In genomic region chr15:40762919-40763800, GRCh38 we compare ENCODE assay signal across 1 cellular context.
TF ChIP-seq lines count a peak whose summit lies in the region.

No MANE protein-coding gene starts in this region.

TF ChIP-seq in GM23338, 12 proteins besides CTCF, POLR2A, EP300 and RAD21 (continued from another document):
- TF ChIP-seq REST (IDR thresholded peaks at IDR 0.05; ENCODE audit: unreplicated experiment), result no peak
- no peak for TF ChIP-seq ZNF114 (CRISPR knock-in tag; IDR thresholded peaks at IDR 0.05)
- TF ChIP-seq POLR2AphosphoS5 (IDR thresholded peaks at IDR 0.05; ENCODE audit: low read depth), result no peak; the same call in 1 of the 2 replicates
- no peak for TF ChIP-seq NANOG (IDR thresholded peaks at IDR 0.05; ENCODE audit: borderline replicate concordance)
- no peak for TF ChIP-seq ZNF331 (CRISPR knock-in tag; IDR thresholded peaks at IDR 0.05; ENCODE audit: low read depth)
- no peak for TF ChIP-seq ETS1 (IDR thresholded peaks at IDR 0.05)
- no peak for TF ChIP-seq EZH2 (IDR thresholded peaks at IDR 0.05; ENCODE audit: low read depth, unreplicated experiment)
